In genomic region chr14:90536511-90537191, GRCh38 we compare ENCODE assay signal across 16 cellular contexts.
A peak's percentile ranks its signal among the peaks of the same experiment; 100 is the strongest.
DNase-seq lines count a peak whose midpoint lies in the region; ATAC-seq, FAIRE-seq and TF ChIP-seq lines count a peak whose summit lies in the region.
"Had no signal": no experiment of that assay in that cellular context is flagged by ENCODE, and none has a peak within 500 bp of the region (broad histone marks: within the 10 kb centered on the region; RNA-seq: fewer than 3 reads in every experiment).

No MANE protein-coding gene starts in this region.

- H2AFZ ChIP-seq in IMR-90 (replicated peaks; ENCODE audit: low read length, poor library complexity): peak overlapping the region; percentile 51
- H2AFZ ChIP-seq in trophoblast cell (ENCODE audit: insufficient read depth, low read length, poor library complexity): no peak overlapping the region

- no peaks in the 10 kb centered on the region for H3K27me3 Mint-ChIP-seq in activated CD4-positive, alpha-beta memory T cell treated with anti-CD3 and anti-CD28 coated beads, Interleukin-2, amount 10 ng/mL, durations not matched to agents 7 days and 5 days

- CTCF ChIA-PET in IMR-90 (lab: Yijun Ruan, JAX): no interaction called here
- CTCF ChIA-PET in activated CD4-positive, alpha-beta memory T cell treated with anti-CD3 and anti-CD28 coated beads, Interleukin-2, amount 10 ng/mL, durations not matched to agents 7 days and 5 days (lab: Charles Lee): no interaction called here

- H3K23ac ChIP-seq in IMR-90 (ENCODE audit: low read depth, low read length) (no peak overlapping the region), trophoblast cell (ENCODE audit: low read length) (no peak overlapping the region)

- DNase-seq in IMR-90: no peak
- no peak for DNase-seq in WERI-Rb-1
- peak; percentile 80 for DNase-seq in kidney
- no peak for DNase-seq in gastrocnemius medialis
- DNase-seq in NCI-H774 (lab: John Stamatoyannopoulos, UW): no peak
- no peak for DNase-seq in activated CD4-positive, alpha-beta memory T cell treated with anti-CD3 and anti-CD28 coated beads, Interleukin-2, amount 10 ng/mL, durations not matched to agents 7 days and 5 days
- no peak for DNase-seq in trophoblast cell
- DNase-seq: activated CD8-positive, alpha-beta T cell treated with anti-CD3 and anti-CD28 coated beads, Interleukin-2, amount 10 ng/mL, durations not matched to agents 7 days and 5 days; GOT3; immature natural killer cell; stimulated activated CD4-positive, alpha-beta T cell treated with anti-CD3 and anti-CD28 coated beads, Interleukin-15, amount 100 ng/mL, for 24 hours had no signal

- intact Hi-C loops in IMR-90 (cut with micrococcal nuclease): no loop called here
- intact Hi-C loops in kidney (cut with DNase I): no loop called here
- intact Hi-C loops in gastrocnemius medialis (cut with DNase I; ENCODE audit: low total_unique reads): no loop called here

- H3K18ac ChIP-seq in IMR-90 (ENCODE audit: low read depth, low read length): no peak overlapping the region
- no peak overlapping the region for H3K18ac ChIP-seq in trophoblast cell (ENCODE audit: low read length)

- H3K9me3 ChIP-seq in IMR-90 (ENCODE audit: control insufficient read depth, insufficient read depth, low read length): no peaks in the 10 kb centered on the region
- no peaks in the 10 kb centered on the region for H3K9me3 ChIP-seq in WERI-Rb-1 (ENCODE audit: severe bottlenecking)
- H3K9me3 ChIP-seq in kidney (ENCODE audit: control insufficient read depth in 1 of 2, low read length in 2 of 2): no peaks in the 10 kb centered on the region
- no peaks in the 10 kb centered on the region for H3K9me3 ChIP-seq in gastrocnemius medialis
- H3K9me3 ChIP-seq in trophoblast cell (ENCODE audit: insufficient read depth, low read depth, low read length): peaks cover 6% of the 10 kb centered on the region
- H3K9me3 ChIP-seq: mucosa of descending colon, ovary had no signal

- BruUV-seq in IMR-90 (replicated peaks; lab: Mats Ljungman, UMichigan): no TSS peak

- H3K4me3 ChIP-seq in IMR-90 (ENCODE audit: insufficient read depth, low read depth, low read length) (no peak overlapping the region), WERI-Rb-1 (ENCODE audit: low read depth, low read length) (no peak overlapping the region), kidney (ENCODE audit: low read length in 2 of 2) (no peak overlapping the region), gastrocnemius medialis (no peak overlapping the region), trophoblast cell (ENCODE audit: low read depth, low read length) (no peak overlapping the region)
- H3K4me3 ChIP-seq: mucosa of descending colon, ovary, SK-N-MC had no signal

- TF ChIP-seq POLR2A in IMR-90 (IDR thresholded peaks at IDR 0.05; ENCODE audit: low read depth, low read length): no peak
- TF ChIP-seq POLR2A in gastrocnemius medialis (IDR thresholded peaks at IDR 0.05): no peak

- POLR2A ChIA-PET in IMR-90 (lab: Charles Lee; ENCODE audit: unreplicated experiment): no interaction called here
- POLR2A ChIA-PET in activated CD4-positive, alpha-beta memory T cell treated with anti-CD3 and anti-CD28 coated beads, Interleukin-2, amount 10 ng/mL, durations not matched to agents 7 days and 5 days (lab: Charles Lee): no interaction called here

- H3K4me1 ChIP-seq in IMR-90 (ENCODE audit: control insufficient read depth, insufficient read depth, low read length): peaks cover 6% of the 10 kb centered on the region
- peaks cover 5 to 11% of the 10 kb centered on the region in 2 donors for H3K4me1 ChIP-seq in kidney (ENCODE audit: control insufficient read depth in 1 of 2, insufficient read depth in 1 of 2, low read depth in 1 of 2, low read length in 2 of 2)
- no peaks in the 10 kb centered on the region for H3K4me1 ChIP-seq in gastrocnemius medialis
- peaks cover 11% of the 10 kb centered on the region in 2 experiments for H3K4me1 ChIP-seq in trophoblast cell (ENCODE audit: control insufficient read depth in 1 of 2, insufficient read depth in 2 of 2, low read length in 2 of 2)

- H3K56ac ChIP-seq in IMR-90 (ENCODE audit: extremely low read depth, insufficient read depth, low read length): no peak overlapping the region

- no peak overlapping the region for H4K5ac ChIP-seq in IMR-90 (ENCODE audit: low read depth, low read length)

- no peak overlapping the region for H3K4ac ChIP-seq in IMR-90 (ENCODE audit: low read depth, low read length)
- H3K4ac ChIP-seq in trophoblast cell (ENCODE audit: low read depth, low read length): no peak overlapping the region

- 72% methylated on average over 10 of the region's 23 CpGs; no CpG with 5 or more reads in 1 of the 2 experiments for WGBS in IMR-90 (ENCODE audit: extremely low coverage in 2 of 2, insufficient read length in 1 of 2), 2 experiments
- WGBS in trophoblast cell (ENCODE audit: extremely low coverage, insufficient coverage, insufficient read length): no CpG with 5 or more reads among the region's 23 CpGs

- H3K79me1 ChIP-seq in IMR-90 (ENCODE audit: low read depth in 1 of 2, low read length in 2 of 2) (no peaks in the 10 kb centered on the region), trophoblast cell (ENCODE audit: low read length) (no peaks in the 10 kb centered on the region)

- H4K20me1 ChIP-seq in IMR-90 (ENCODE audit: insufficient read depth, low read length): no peaks in the 10 kb centered on the region

- H2BK5ac ChIP-seq in IMR-90 (ENCODE audit: low read depth, low read length, poor library complexity, severe bottlenecking): no peak overlapping the region
- H2BK5ac ChIP-seq in trophoblast cell (ENCODE audit: low read depth, low read length, poor library complexity): no peak overlapping the region

- H4K8ac ChIP-seq in IMR-90 (ENCODE audit: low read depth in 2 of 2, low read length in 2 of 2) (no peak overlapping the region), trophoblast cell (ENCODE audit: low read depth, low read length) (no peak overlapping the region)

- H3K9ac ChIP-seq in IMR-90 (ENCODE audit: low read depth, low read length) (no peak overlapping the region), kidney (ENCODE audit: low read length in 2 of 2) (no peak overlapping the region), trophoblast cell (ENCODE audit: low read length) (no peak overlapping the region)

- no peak overlapping the region for H3K27ac Mint-ChIP-seq in activated CD4-positive, alpha-beta memory T cell treated with anti-CD3 and anti-CD28 coated beads, Interleukin-2, amount 10 ng/mL, durations not matched to agents 7 days and 5 days
- H3K27ac Mint-ChIP-seq: activated CD8-positive, alpha-beta T cell treated with anti-CD3 and anti-CD28 coated beads, Interleukin-2, amount 10 ng/mL, durations not matched to agents 7 days and 5 days; activated T-helper 17 cell treated with anti-CD3 and anti-CD28 coated beads, Interleukin-2, amount 50 U/mL, for 72 hours; immature natural killer cell had no signal

- no peak overlapping the region for H2AK5ac ChIP-seq in IMR-90 (ENCODE audit: low read depth, low read length)
- no peak overlapping the region for H2AK5ac ChIP-seq in trophoblast cell (ENCODE audit: low read length)

- no peak overlapping the region for H4K12ac ChIP-seq in trophoblast cell (ENCODE audit: low read depth, low read length)

- dilution Hi-C loops in IMR-90 (cut with HindIII; ENCODE audit: low sequenced_read_pairs, unreplicated experiment): no loop called here

- H2BK12ac ChIP-seq in trophoblast cell (ENCODE audit: low read length): no peak overlapping the region

- no peak overlapping the region for H3K4me3 Mint-ChIP-seq in activated CD4-positive, alpha-beta memory T cell treated with anti-CD3 and anti-CD28 coated beads, Interleukin-2, amount 10 ng/mL, durations not matched to agents 7 days and 5 days
- H3K4me3 Mint-ChIP-seq: activated CD8-positive, alpha-beta T cell treated with anti-CD3 and anti-CD28 coated beads, Interleukin-2, amount 10 ng/mL, durations not matched to agents 7 days and 5 days; activated T-helper 17 cell treated with anti-CD3 and anti-CD28 coated beads, Interleukin-2, amount 50 U/mL, for 72 hours; immature natural killer cell had no signal

- ATAC-seq in IMR-90 (ENCODE audit: low read depth): no peak
- ATAC-seq in gastrocnemius medialis: peak in 1 of 2 donors; percentile 28
- ATAC-seq: activated CD8-positive, alpha-beta T cell treated with anti-CD3 and anti-CD28 coated beads, Interleukin-2, amount 10 ng/mL, durations not matched to agents 7 days and 5 days; activated T-helper 17 cell treated with anti-CD3 and anti-CD28 coated beads, Interleukin-2, amount 50 U/mL, for 72 hours had no signal

- no peak for TF ChIP-seq RAD21 in IMR-90 (IDR thresholded peaks at IDR 0.05; ENCODE audit: low read length)

- H3K36me3 ChIP-seq in IMR-90 (ENCODE audit: control insufficient read depth, insufficient read depth, low read length): peaks cover 4% of the 10 kb centered on the region; the same call in 1 of the 2 replicates
- peaks cover 31% of the 10 kb centered on the region for H3K36me3 ChIP-seq in WERI-Rb-1
- peaks cover 2 to 5% of the 10 kb centered on the region in 2 donors for H3K36me3 ChIP-seq in kidney (ENCODE audit: control insufficient read depth in 1 of 2, insufficient read depth in 2 of 2, low read length in 2 of 2)
- H3K36me3 ChIP-seq in gastrocnemius medialis: peaks cover 0 to 16% of the 10 kb centered on the region in 2 donors
- peaks cover 9 to 17% of the 10 kb centered on the region in 2 experiments for H3K36me3 ChIP-seq in trophoblast cell (ENCODE audit: control insufficient read depth in 1 of 2, insufficient read depth in 2 of 2, low read length in 2 of 2)
- H3K36me3 ChIP-seq: ovary had no signal

- H3K27ac ChIP-seq in IMR-90 (ENCODE audit: insufficient read depth, low read length): no peak overlapping the region
- H3K27ac ChIP-seq in WERI-Rb-1: peak overlapping the region; percentile 0; the same call in 1 of the 2 replicates
- H3K27ac ChIP-seq in kidney (ENCODE audit: low read depth in 2 of 2, low read length in 2 of 2): no peak overlapping the region
- peak overlapping the region; percentile 22 to 68 (median 59) for H3K27ac ChIP-seq in gastrocnemius medialis
- no peak overlapping the region for H3K27ac ChIP-seq in trophoblast cell (ENCODE audit: low read depth, low read length)
- H3K27ac ChIP-seq: C4-2B, ovary, SK-N-MC had no signal

- H2BK20ac ChIP-seq in IMR-90 (ENCODE audit: low read depth, low read length): no peak overlapping the region

- no peak overlapping the region for H2BK15ac ChIP-seq in IMR-90 (ENCODE audit: low read depth, low read length)

- H3K79me2 ChIP-seq in trophoblast cell (ENCODE audit: control insufficient read depth, insufficient read depth, low read length, poor library complexity): no peaks in the 10 kb centered on the region

- H4K91ac ChIP-seq in IMR-90 (ENCODE audit: insufficient read depth, low read depth, low read length) (no peak overlapping the region), trophoblast cell (ENCODE audit: low read depth, low read length) (no peak overlapping the region)

- no peak overlapping the region for H3K4me2 ChIP-seq in IMR-90 (ENCODE audit: low read depth, low read length)
- H3K4me2 ChIP-seq in trophoblast cell (ENCODE audit: low read length): no peak overlapping the region

- H2BK120ac ChIP-seq in IMR-90 (ENCODE audit: low read depth, low read length) (no peak overlapping the region), trophoblast cell (ENCODE audit: insufficient read depth, low read length, poor library complexity) (no peak overlapping the region)

- in situ Hi-C loops in IMR-90 (cut with MboI; ENCODE audit: low sequenced_read_pairs): no loop called here
- in situ Hi-C loops in gastrocnemius medialis (cut with MboI; ENCODE audit: low sequenced_read_pairs in 4 of 4): no loop called here

- H3K9me1 ChIP-seq in IMR-90 (ENCODE audit: insufficient read depth, low read length): peaks cover 4% of the 10 kb centered on the region; the same call in 1 of the 2 replicates

- H3K27me3 ChIP-seq in IMR-90 (ENCODE audit: control insufficient read depth, insufficient read depth, low read length) (no peaks in the 10 kb centered on the region), WERI-Rb-1 (ENCODE audit: insufficient read depth, low read depth, severe bottlenecking) (no peaks in the 10 kb centered on the region), gastrocnemius medialis (no peaks in the 10 kb centered on the region), trophoblast cell (ENCODE audit: insufficient read depth, low read length) (no peaks in the 10 kb centered on the region)
- H3K27me3 ChIP-seq: ovary had no signal

- H3K14ac ChIP-seq in IMR-90 (replicated peaks; ENCODE audit: low read depth, low read length) (no peak overlapping the region), trophoblast cell (ENCODE audit: low read length) (no peak overlapping the region)

- FAIRE-seq in kidney (lab: Jason Lieb, UNC): no peak

- H3K4me1 Mint-ChIP-seq in activated CD4-positive, alpha-beta memory T cell treated with anti-CD3 and anti-CD28 coated beads, Interleukin-2, amount 10 ng/mL, durations not matched to agents 7 days and 5 days: no peaks in the 10 kb centered on the region

- H2AK9ac ChIP-seq in IMR-90 (replicated peaks; ENCODE audit: low read depth, low read length, poor library complexity): no peak overlapping the region

- TF ChIP-seq CTCF in IMR-90 (conservative IDR thresholded peaks at IDR 0.05; ENCODE audit: low read depth, low read length): no peak
- no peak for TF ChIP-seq CTCF in WERI-Rb-1 (IDR thresholded peaks at IDR 0.05; ENCODE audit: low read depth, low read length)
- no peak for TF ChIP-seq CTCF in kidney (IDR thresholded peaks at IDR 0.05; ENCODE audit: borderline replicate concordance, extremely low read depth, insufficient read depth)
- no peak for TF ChIP-seq CTCF in gastrocnemius medialis (IDR thresholded peaks at IDR 0.05 in 4 of 5, conservative IDR thresholded peaks at IDR 0.05 in 1 of 5)

- H3K9me3 Mint-ChIP-seq in activated CD4-positive, alpha-beta memory T cell treated with anti-CD3 and anti-CD28 coated beads, Interleukin-2, amount 10 ng/mL, durations not matched to agents 7 days and 5 days: no peaks in the 10 kb centered on the region
- H3K9me3 Mint-ChIP-seq: activated T-helper 17 cell treated with anti-CD3 and anti-CD28 coated beads, Interleukin-2, amount 50 U/mL, for 72 hours; immature natural killer cell had no signal

- no peaks in the 10 kb centered on the region for H3K36me3 Mint-ChIP-seq in activated CD4-positive, alpha-beta memory T cell treated with anti-CD3 and anti-CD28 coated beads, Interleukin-2, amount 10 ng/mL, durations not matched to agents 7 days and 5 days (ENCODE audit: low read depth)
- H3K36me3 Mint-ChIP-seq: immature natural killer cell had no signal

Comparison
In these comparisons a context has a peak if more than half of its experiments do, and no peak if none do; other contexts are left out.
1. H3K27ac ChIP-seq: peak in WERI-Rb-1 (single experiment) and gastrocnemius medialis (4 of 4); none in IMR-90 (single experiment), kidney (0 of 2) and trophoblast cell (single experiment).